In the genomic region with DNA sequence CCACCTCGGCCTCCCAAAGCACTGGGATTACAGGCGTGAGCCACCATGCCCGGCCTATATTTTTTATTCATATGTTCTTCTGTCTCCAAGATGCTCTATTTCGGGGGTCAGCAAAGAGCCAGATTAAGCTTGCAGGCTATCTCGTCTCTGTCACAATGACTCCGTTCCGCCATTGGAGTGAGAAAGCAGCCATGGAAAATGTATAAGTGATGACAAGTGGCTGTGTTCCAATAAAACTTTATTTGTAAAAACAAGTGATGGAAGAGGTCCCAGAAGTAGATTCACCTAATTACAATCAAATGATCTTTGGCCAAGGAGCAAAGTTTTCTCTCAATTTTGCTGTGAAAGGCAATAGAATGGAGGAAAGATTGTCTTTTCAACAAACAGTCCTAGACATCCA, we compare ENCODE assay signal across 29 cellular contexts.
DNase-seq lines count a peak whose midpoint lies in the region; ATAC-seq, FAIRE-seq and TF ChIP-seq lines count a peak whose summit lies in the region.
"Had no signal": no experiment of that assay in that cellular context is flagged by ENCODE, and none has a peak within 500 bp of the region (broad histone marks: within the 10 kb centered on the region; RNA-seq: fewer than 3 reads in every experiment).

No MANE protein-coding gene starts in this region.

- WGBS in HepG2 (ENCODE audit: low lambda C conversion rate), result 67% methylated on average over 7 of the region's 7 CpGs
- WGBS in right lobe of liver (ENCODE audit: insufficient coverage, low coverage, low lambda C conversion rate, missing lambda C conversion rate), result 88% methylated on average over 7 of the region's 7 CpGs
- WGBS in endodermal cell (ENCODE audit: insufficient coverage in 1 of 2, insufficient read length in 1 of 2), 2 experiments, result 83 to 94% methylated on average over 7 of the region's 7 CpGs

- no peak overlapping the region for H3K4me3 Mint-ChIP-seq in endodermal cell
- H3K4me3 Mint-ChIP-seq in osteocyte (ENCODE audit: unreplicated experiment), result no peak overlapping the region
- no peak overlapping the region for H3K4me3 Mint-ChIP-seq in activated naive CD4-positive, alpha-beta T cell treated with anti-CD3 and anti-CD28 coated beads, Interleukin-2, amount 10 ng/mL, durations not matched to agents 7 days and 5 days
- H3K4me3 Mint-ChIP-seq: CD14-positive monocyte; CD4-positive, alpha-beta memory T cell; CD4-positive, CD25-positive, alpha-beta regulatory T cell; CD8-positive, alpha-beta memory T cell had no signal

- FAIRE-seq in HepG2 (lab: Jason Lieb, UNC), result no peak
- FAIRE-seq: A549, GM12878, GM12892, GM18507 had no signal

- no peak for TF ChIP-seq RAD21 in HepG2 (CRISPR knock-in tag; IDR thresholded peaks at IDR 0.05)

- no peaks in the 10 kb centered on the region for H3K4me1 ChIP-seq in HepG2 (ENCODE audit: insufficient read depth, low read length)
- H3K4me1 ChIP-seq in right lobe of liver, result no peaks in the 10 kb centered on the region
- H3K4me1 ChIP-seq in endodermal cell (ENCODE audit: control insufficient read depth, insufficient read depth, low read length), result no peaks in the 10 kb centered on the region
- H3K4me1 ChIP-seq in A673 (ENCODE audit: insufficient read depth, low read length, poor library complexity, severe bottlenecking), result no peaks in the 10 kb centered on the region
- H3K4me1 ChIP-seq: A549, BE2C, BLaER1 had no signal

- H3K36me3 ChIP-seq in HepG2 (replicated peaks in 1 of 2; ENCODE audit: control insufficient read depth in 1 of 2, insufficient read depth in 2 of 2, low read length in 2 of 2), result no peaks in the 10 kb centered on the region
- H3K36me3 ChIP-seq in right lobe of liver, result no peaks in the 10 kb centered on the region
- no peaks in the 10 kb centered on the region for H3K36me3 ChIP-seq in endodermal cell (ENCODE audit: control insufficient read depth, insufficient read depth, low read length)
- no peaks in the 10 kb centered on the region for H3K36me3 ChIP-seq in A673 (ENCODE audit: insufficient read depth, low read length, poor library complexity, severe bottlenecking)
- H3K36me3 ChIP-seq: BE2C, BLaER1 had no signal

- peaks cover 13% of the 10 kb centered on the region for H3K9me3 Mint-ChIP-seq in endodermal cell
- H3K9me3 Mint-ChIP-seq in osteocyte (ENCODE audit: unreplicated experiment), result peaks cover 10% of the 10 kb centered on the region
- H3K9me3 Mint-ChIP-seq in activated naive CD4-positive, alpha-beta T cell treated with anti-CD3 and anti-CD28 coated beads, Interleukin-2, amount 10 ng/mL, durations not matched to agents 7 days and 5 days, result peaks cover 7% of the 10 kb centered on the region

- H3K27me3 Mint-ChIP-seq in endodermal cell (ENCODE audit: insufficient read depth) (no peaks in the 10 kb centered on the region), osteocyte (ENCODE audit: unreplicated experiment) (peaks cover 28% of the 10 kb centered on the region)
- no peaks in the 10 kb centered on the region for H3K27me3 Mint-ChIP-seq in activated naive CD4-positive, alpha-beta T cell treated with anti-CD3 and anti-CD28 coated beads, Interleukin-2, amount 10 ng/mL, durations not matched to agents 7 days and 5 days
- H3K27me3 Mint-ChIP-seq: CD4-positive, CD25-positive, alpha-beta regulatory T cell had no signal

- ATAC-seq in HepG2, result no peak
- no peak for ATAC-seq in right lobe of liver
- ATAC-seq: A549, GM12878 had no signal

- peak; percentile 7 for DNase-seq in activated CD8-positive, alpha-beta memory T cell treated with anti-CD3 and anti-CD28 coated beads for 24 hours
- no peak for DNase-seq in activated CD8-positive, alpha-beta memory T cell treated with anti-CD3 and anti-CD28 coated beads, Interleukin-2, amount 50 U/mL, for 4 hours
- DNase-seq in HepG2 (ENCODE audit: low spot score) (no peak), right lobe of liver (no peak), endodermal cell (peak; percentile 16), osteocyte (ENCODE audit: extremely low spot score, unreplicated experiment) (peak; percentile 38), A673 (ENCODE audit: low spot score) (no peak)
- no peak for DNase-seq in activated naive CD4-positive, alpha-beta T cell treated with anti-CD3 and anti-CD28 coated beads, Interleukin-2, amount 10 ng/mL, durations not matched to agents 7 days and 5 days
- DNase-seq: ACHN; BE2C; C1 segment of cervical spinal cord; CD4-positive, alpha-beta memory T cell; CD4-positive, CD25-positive, alpha-beta regulatory T cell; CD8-positive, alpha-beta memory T cell; COR-L47; DMS 273 treated with DMSO at 0.1 percent for 48 hours; DMS153; DMS53; DMS79; DND-41; EL; GDM1 had no signal

- H3K9me3 ChIP-seq in HepG2 (ENCODE audit: low read length), result peaks cover 10% of the 10 kb centered on the region; the same call in 1 of the 2 replicates
- H3K9me3 ChIP-seq in right lobe of liver, result no peaks in the 10 kb centered on the region
- H3K9me3 ChIP-seq in endodermal cell (ENCODE audit: control insufficient read depth, low read length), result peaks cover 10% of the 10 kb centered on the region
- peaks cover 8% of the 10 kb centered on the region for H3K9me3 ChIP-seq in A673 (ENCODE audit: low read depth, low read length, poor library complexity, severe bottlenecking)
- H3K9me3 ChIP-seq: BE2C had no signal

- H3K27me3 ChIP-seq in HepG2 (ENCODE audit: control insufficient read depth in 1 of 2, insufficient read depth in 2 of 2, low read length in 2 of 2) (no peaks in the 10 kb centered on the region), right lobe of liver (no peaks in the 10 kb centered on the region), endodermal cell (ENCODE audit: control insufficient read depth, insufficient read depth, low read length, poor library complexity, severe bottlenecking) (no peaks in the 10 kb centered on the region), A673 (replicated peaks; ENCODE audit: insufficient read depth, low read depth, low read length, poor library complexity) (no peaks in the 10 kb centered on the region)
- H3K27me3 ChIP-seq: BE2C, BLaER1 had no signal

- no peak overlapping the region for H3K9ac ChIP-seq in HepG2 (ENCODE audit: insufficient read depth, low read depth, low read length)
- no peak overlapping the region for H3K9ac ChIP-seq in endodermal cell (ENCODE audit: extremely low read depth, low read length, poor library complexity, severe bottlenecking)
- H3K9ac ChIP-seq: BLaER1 had no signal

- no peaks in the 10 kb centered on the region for H4K20me1 ChIP-seq in HepG2 (ENCODE audit: insufficient read depth, low read length)
- H4K20me1 ChIP-seq: BLaER1 had no signal

- no peaks in the 10 kb centered on the region for H3K79me2 ChIP-seq in HepG2 (ENCODE audit: insufficient read depth, low read length)

- CTCF ChIA-PET in HepG2 (lab: Yijun Ruan, JAX; ENCODE audit: low intra/inter-chr PET ratio, low total read pairs) (no interaction called here), A673 (lab: Charles Lee) (no interaction called here)
- CTCF ChIA-PET in activated naive CD4-positive, alpha-beta T cell treated with anti-CD3 and anti-CD28 coated beads, Interleukin-2, amount 10 ng/mL, durations not matched to agents 7 days and 5 days (lab: Charles Lee), result no interaction called here

- no peak overlapping the region for H3K27ac ChIP-seq in HepG2 (ENCODE audit: extremely low read length, insufficient read depth, low read length)
- H3K27ac ChIP-seq in right lobe of liver, result no peak overlapping the region
- H3K27ac ChIP-seq in endodermal cell (ENCODE audit: low read depth, low read length), result no peak overlapping the region
- no peak overlapping the region for H3K27ac ChIP-seq in A673 (ENCODE audit: low read depth, low read length, poor library complexity, severe bottlenecking)
- H3K27ac ChIP-seq: 22Rv1, A549, BLaER1 had no signal

- H3K4me2 ChIP-seq in HepG2 (ENCODE audit: low read depth, low read length), result no peak overlapping the region
- H3K4me2 ChIP-seq: A549, BLaER1 had no signal

- H3K36me3 Mint-ChIP-seq in endodermal cell (ENCODE audit: low read depth) (no peaks in the 10 kb centered on the region), osteocyte (ENCODE audit: unreplicated experiment) (no peaks in the 10 kb centered on the region)
- no peaks in the 10 kb centered on the region for H3K36me3 Mint-ChIP-seq in activated naive CD4-positive, alpha-beta T cell treated with anti-CD3 and anti-CD28 coated beads, Interleukin-2, amount 10 ng/mL, durations not matched to agents 7 days and 5 days
- H3K36me3 Mint-ChIP-seq: CD14-positive monocyte; CD4-positive, alpha-beta memory T cell; CD4-positive, CD25-positive, alpha-beta regulatory T cell; CD8-positive, alpha-beta memory T cell had no signal

- H2AFZ ChIP-seq in HepG2 (ENCODE audit: low read length), result no peak overlapping the region

- H3K4me1 Mint-ChIP-seq in endodermal cell, result no peaks in the 10 kb centered on the region
- H3K4me1 Mint-ChIP-seq in osteocyte (ENCODE audit: unreplicated experiment), result no peaks in the 10 kb centered on the region
- no peaks in the 10 kb centered on the region for H3K4me1 Mint-ChIP-seq in activated naive CD4-positive, alpha-beta T cell treated with anti-CD3 and anti-CD28 coated beads, Interleukin-2, amount 10 ng/mL, durations not matched to agents 7 days and 5 days
- H3K4me1 Mint-ChIP-seq: CD14-positive monocyte; CD4-positive, alpha-beta memory T cell; CD4-positive, CD25-positive, alpha-beta regulatory T cell; CD8-positive, alpha-beta memory T cell had no signal

- in situ Hi-C loops in HepG2 (cut with HindIII; ENCODE audit: extremely low pct_ligation_motif_present, low pct_unique_long_range_greater_than_20kb), result no loop called here

- no TSS peak for BruUV-seq in HepG2 (replicated peaks; lab: Mats Ljungman, UMichigan)
- no TSS peak for BruUV-seq in A673 (replicated peaks; lab: Mats Ljungman, UMichigan)

- POLR2A ChIA-PET in HepG2 (lab: Yijun Ruan, JAX), result no interaction called here
- POLR2A ChIA-PET in A673 (lab: Charles Lee; ENCODE audit: low non-redundant PET), result no interaction called here

- TF ChIP-seq CTCF in HepG2 (CRISPR knock-in tag; IDR thresholded peaks at IDR 0.05), result no peak
- no peak for TF ChIP-seq CTCF in right lobe of liver (IDR thresholded peaks at IDR 0.05)
- no peak for TF ChIP-seq CTCF in endodermal cell (conservative IDR thresholded peaks at IDR 0.05)
- TF ChIP-seq CTCF in osteocyte (IDR thresholded peaks at IDR 0.05), result no peak
- no peak for TF ChIP-seq CTCF in A673 (conservative IDR thresholded peaks at IDR 0.05; ENCODE audit: low read depth, low read length)

- H3K4me3 ChIP-seq in HepG2 (replicated peaks in 1 of 3; ENCODE audit: insufficient read depth in 1 of 3, low read depth in 2 of 3, low read length in 3 of 3) (no peak overlapping the region), right lobe of liver (no peak overlapping the region), endodermal cell (ENCODE audit: low read length) (no peak overlapping the region), A673 (ENCODE audit: low read depth, low read length, poor library complexity, severe bottlenecking) (no peak overlapping the region)
- H3K4me3 ChIP-seq: A549, BLaER1, GM12878 had no signal

- TF ChIP-seq EP300 in HepG2 (IDR thresholded peaks at IDR 0.05; ENCODE audit: low read depth in 2 of 2, low read length in 2 of 2) (no peak), HepG2 (CRISPR knock-in tag; IDR thresholded peaks at IDR 0.05; ENCODE audit: borderline replicate concordance) (no peak)

- H3K27ac Mint-ChIP-seq in endodermal cell, result no peak overlapping the region
- no peak overlapping the region for H3K27ac Mint-ChIP-seq in osteocyte (ENCODE audit: unreplicated experiment)
- no peak overlapping the region for H3K27ac Mint-ChIP-seq in activated naive CD4-positive, alpha-beta T cell treated with anti-CD3 and anti-CD28 coated beads, Interleukin-2, amount 10 ng/mL, durations not matched to agents 7 days and 5 days
- H3K27ac Mint-ChIP-seq: CD14-positive monocyte; CD4-positive, alpha-beta memory T cell; CD4-positive, CD25-positive, alpha-beta regulatory T cell had no signal

- intact Hi-C loops in HepG2 (cut with micrococcal nuclease; ENCODE audit: unreplicated experiment), result no loop called here
- intact Hi-C loops in right lobe of liver (cut with DNase I), result no loop called here
- intact Hi-C loops in A673 (cut with micrococcal nuclease; ENCODE audit: unreplicated experiment), result no loop called here

- no peak for TF ChIP-seq POLR2A in HepG2 (IDR thresholded peaks at IDR 0.05; ENCODE audit: insufficient read depth in 1 of 2, low read depth in 2 of 2, low read length in 2 of 2)
- TF ChIP-seq POLR2A in right lobe of liver (IDR thresholded peaks at IDR 0.05), result no peak

Comparison
In these comparisons a context has a peak if more than half of its experiments do, and no peak if none do; other contexts are left out.
1. DNase-seq: peak in activated CD8-positive, alpha-beta memory T cell treated with anti-CD3 and anti-CD28 coated beads for 24 hours (single experiment), endodermal cell (single experiment) and osteocyte (single experiment); none in activated CD8-positive, alpha-beta memory T cell treated with anti-CD3 and anti-CD28 coated beads, Interleukin-2, amount 50 U/mL, for 4 hours (single experiment), HepG2 (single experiment), right lobe of liver (0 of 3), activated naive CD4-positive, alpha-beta T cell treated with anti-CD3 and anti-CD28 coated beads, Interleukin-2, amount 10 ng/mL, durations not matched to agents 7 days and 5 days (single experiment) and A673 (single experiment).